Comparison of ENCODE assay signal across 18 cellular contexts in genomic region chr5:109876941-109877669, GRCh38.
DNase-seq lines count a peak whose midpoint lies in the region; ATAC-seq and TF ChIP-seq lines count a peak whose summit lies in the region.
"Had no signal": no experiment of that assay in that cellular context is flagged by ENCODE, and none has a peak within 500 bp of the region (broad histone marks: within the 10 kb centered on the region; RNA-seq: fewer than 3 reads in every experiment).

No MANE protein-coding gene starts in this region.

- peak overlapping the region; percentile 29 for H3K4me2 ChIP-seq in mammary epithelial cell (ENCODE audit: insufficient read depth, low read depth, low read length)
- H3K4me2 ChIP-seq in mesendoderm (ENCODE audit: low read length): no peak overlapping the region
- H3K4me2 ChIP-seq: BLaER1 had no signal

- H3K4me1 ChIP-seq in mammary epithelial cell (ENCODE audit: insufficient read depth, low read length): peaks cover 18% of the 10 kb centered on the region
- no peaks in the 10 kb centered on the region for H3K4me1 ChIP-seq in mesendoderm (ENCODE audit: control insufficient read depth, low read depth, low read length)
- H3K4me1 ChIP-seq: BLaER1 had no signal

- H4K8ac ChIP-seq in mesendoderm (ENCODE audit: low read depth, low read length): no peak overlapping the region

- no peak overlapping the region for H3K18ac ChIP-seq in mesendoderm (ENCODE audit: low read length)

- no peak for TF ChIP-seq CTCF in mammary epithelial cell (conservative IDR thresholded peaks at IDR 0.05 in 1 of 2, IDR thresholded peaks at IDR 0.05 in 1 of 2; ENCODE audit: extremely low read depth in 1 of 2, insufficient read depth in 1 of 2, low read depth in 1 of 2, low read length in 2 of 2)

- no TSS peak for BruUV-seq in mammary epithelial cell (replicated peaks; lab: Mats Ljungman, UMichigan)

- DNase-seq in EL (peak; percentile 49), NCI-H82 (lab: John Stamatoyannopoulos, UW) (peak; percentile 71), mammary epithelial cell (peak; percentile 73), mesendoderm (peak; percentile 21), SIG-M5 (lab: John Stamatoyannopoulos, UW) (no peak), midbrain (lab: John Stamatoyannopoulos, UW) (no peak)
- DNase-seq: activated CD4-positive, alpha-beta T cell treated with anti-CD3 and anti-CD28 coated beads, Interleukin-2, amount 50 U/mL, for 4 hours; amniotic stem cell; DMS79 treated with DMSO at 0.1 percent for 48 hours; dorsolateral prefrontal cortex; NCI-H1436 treated with DMSO at 0.1 percent for 48 hours; NCI-H524 treated with DMSO at 0.1 percent for 48 hours; RPMI8226; stimulated activated CD4-positive, alpha-beta T cell treated with anti-CD3 and anti-CD28 coated beads, Interleukin-1b, Interleukin-23, amount 100 ng/mL, for 48 hours had no signal

- H3K4ac ChIP-seq in mesendoderm (ENCODE audit: low read depth, low read length): no peak overlapping the region

- H3K27ac ChIP-seq in mammary epithelial cell (ENCODE audit: insufficient read depth, low read depth, low read length): no peak overlapping the region
- H3K27ac ChIP-seq in mesendoderm (ENCODE audit: low read depth, low read length): no peak overlapping the region
- H3K27ac ChIP-seq: BLaER1 had no signal

- no peak overlapping the region for H3K4me3 ChIP-seq in mammary epithelial cell (replicated peaks in 1 of 3; ENCODE audit: insufficient read depth in 1 of 3, low read depth in 2 of 3, low read length in 3 of 3)
- no peak overlapping the region for H3K4me3 ChIP-seq in mesendoderm (ENCODE audit: low read length)
- H3K4me3 ChIP-seq: BLaER1, dorsolateral prefrontal cortex had no signal

- dilution Hi-C loops in mammary epithelial cell (cut with HindIII; ENCODE audit: low sequenced_read_pairs): no loop called here

- no peak overlapping the region for H2BK5ac ChIP-seq in mesendoderm (ENCODE audit: low read length)

- H3K36me3 ChIP-seq in mammary epithelial cell (ENCODE audit: insufficient read depth, low read length) (no peaks in the 10 kb centered on the region), mesendoderm (ENCODE audit: control insufficient read depth, insufficient read depth, low read length) (no peaks in the 10 kb centered on the region)
- H3K36me3 ChIP-seq: BLaER1 had no signal

- H3K79me1 ChIP-seq in mesendoderm (ENCODE audit: low read length): no peaks in the 10 kb centered on the region

- no peaks in the 10 kb centered on the region for H3K79me2 ChIP-seq in mammary epithelial cell (ENCODE audit: insufficient read depth, low read length)
- H3K79me2 ChIP-seq in mesendoderm (ENCODE audit: control insufficient read depth, insufficient read depth, low read length): no peaks in the 10 kb centered on the region

- in situ Hi-C loops in mammary epithelial cell (cut with MboI; ENCODE audit: low sequenced_read_pairs in 2 of 2): no loop called here

- H4K20me1 ChIP-seq in mammary epithelial cell (ENCODE audit: insufficient read depth, low read length): no peaks in the 10 kb centered on the region
- H4K20me1 ChIP-seq: BLaER1 had no signal

- no peak overlapping the region for H3K56ac ChIP-seq in mesendoderm (ENCODE audit: low read length)

- no peak for ATAC-seq in GM21360 (IDR thresholded peaks at IDR 0.05; ENCODE audit: unreplicated experiment)
- ATAC-seq in GM19463 (IDR thresholded peaks at IDR 0.05; ENCODE audit: unreplicated experiment): no peak

- CTCF ChIA-PET in mammary epithelial cell (lab: Charles Lee; ENCODE audit: low non-redundant PET): no interaction called here

- no peak overlapping the region for H2AFZ ChIP-seq in mammary epithelial cell (ENCODE audit: low read depth, low read length)

- H2AK5ac ChIP-seq in mesendoderm (ENCODE audit: low read length): no peak overlapping the region

- intact Hi-C loops in mammary epithelial cell (cut with micrococcal nuclease): no loop called here

- no peaks in the 10 kb centered on the region for H3K9me3 ChIP-seq in mammary epithelial cell (replicated peaks; ENCODE audit: insufficient read depth, low read length)
- H3K9me3 ChIP-seq: BLaER1 had no signal

- no peak overlapping the region for H3K23ac ChIP-seq in mesendoderm (ENCODE audit: low read length)

- H3K9ac ChIP-seq in mammary epithelial cell (ENCODE audit: insufficient read depth, low read length): no peak overlapping the region
- H3K9ac ChIP-seq in mesendoderm (ENCODE audit: low read length): no peak overlapping the region
- H3K9ac ChIP-seq: BLaER1, KMS-11 had no signal

- 69% methylated on average over 10 of the region's 10 CpGs for WGBS in mammary epithelial cell (ENCODE audit: low coverage, missing lambda C conversion rate)
- no CpG with 5 or more reads among the region's 10 CpGs for WGBS in mesendoderm (ENCODE audit: extremely low coverage, insufficient coverage, low lambda C conversion rate)

- H4K5ac ChIP-seq in mesendoderm (ENCODE audit: low read length): no peak overlapping the region

- H3K27me3 ChIP-seq in mammary epithelial cell (ENCODE audit: insufficient read depth, low read length): no peaks in the 10 kb centered on the region
- H3K27me3 ChIP-seq in mesendoderm (ENCODE audit: insufficient read depth, low read length, poor library complexity): no peaks in the 10 kb centered on the region
- H3K27me3 ChIP-seq: BLaER1, dorsolateral prefrontal cortex had no signal

- no peak overlapping the region for H2BK15ac ChIP-seq in mesendoderm (replicated peaks; ENCODE audit: low read depth)

- H2BK120ac ChIP-seq in mesendoderm (ENCODE audit: low read depth, low read length): no peak overlapping the region

Comparison
In these comparisons a context has a peak if more than half of its experiments do, and no peak if none do; other contexts are left out.
1. DNase-seq: peak in EL (single experiment), NCI-H82 (single experiment), mammary epithelial cell (single experiment) and mesendoderm (single experiment); none in SIG-M5 (single experiment) and midbrain (single experiment).